11 cellular contexts compared by ENCODE assay signal in genomic region chr9:87147803-87148202, GRCh38.
A peak's percentile ranks its signal among the peaks of the same experiment; 100 is the strongest.
DNase-seq lines count a peak whose midpoint lies in the region; ATAC-seq lines count a peak whose summit lies in the region.
"Had no signal": no experiment of that assay in that cellular context is flagged by ENCODE, and none has a peak within 500 bp of the region (broad histone marks: within the 10 kb centered on the region; RNA-seq: fewer than 3 reads in every experiment).

No MANE protein-coding gene starts in this region.

- H3K4me3 ChIP-seq in skin epidermis, result peak overlapping the region in 1 of 7 experiments; percentile 27
- H3K4me3 ChIP-seq: GM12878 had no signal

- no peak overlapping the region for H3K27ac Mint-ChIP-seq in stimulated activated naive B cell treated with anti-CD40 and anti-IgM and Interleukin-4, amounts not matched to agents 10 μg/mL and 1 μg/mL and 100 μg/mL, for 72 hours
- H3K27ac Mint-ChIP-seq: CD4-positive, alpha-beta T cell; T-cell had no signal

- peaks cover 28 to 31% of the 10 kb centered on the region in 2 donors for H3K27me3 Mint-ChIP-seq in stimulated activated naive B cell treated with anti-CD40 and anti-IgM and Interleukin-4, amounts not matched to agents 10 μg/mL and 1 μg/mL and 100 μg/mL, for 72 hours

- peaks cover 0 to 1% of the 10 kb centered on the region in 2 donors for H3K36me3 Mint-ChIP-seq in stimulated activated naive B cell treated with anti-CD40 and anti-IgM and Interleukin-4, amounts not matched to agents 10 μg/mL and 1 μg/mL and 100 μg/mL, for 72 hours
- H3K36me3 Mint-ChIP-seq: T-cell had no signal

- peaks cover 1 to 5% of the 10 kb centered on the region in 2 donors for H3K4me1 Mint-ChIP-seq in stimulated activated naive B cell treated with anti-CD40 and anti-IgM and Interleukin-4, amounts not matched to agents 10 μg/mL and 1 μg/mL and 100 μg/mL, for 72 hours

- ATAC-seq in stimulated activated naive B cell treated with anti-CD40 and anti-IgM and Interleukin-4, amounts not matched to agents 10 μg/mL and 1 μg/mL and 100 μg/mL, for 72 hours (replicated peaks), result no peak
- ATAC-seq: GM12878, T-cell had no signal

- H3K4me3 Mint-ChIP-seq in stimulated activated naive B cell treated with anti-CD40 and anti-IgM and Interleukin-4, amounts not matched to agents 10 μg/mL and 1 μg/mL and 100 μg/mL, for 72 hours, result no peak overlapping the region
- H3K4me3 Mint-ChIP-seq: CD4-positive, alpha-beta T cell had no signal

- peaks cover 2 to 9% of the 10 kb centered on the region in 2 donors for H3K9me3 Mint-ChIP-seq in stimulated activated naive B cell treated with anti-CD40 and anti-IgM and Interleukin-4, amounts not matched to agents 10 μg/mL and 1 μg/mL and 100 μg/mL, for 72 hours
- H3K9me3 Mint-ChIP-seq: CD4-positive, alpha-beta T cell had no signal

- DNase-seq in HS-27A (ENCODE audit: low read depth), result peak; percentile 7
- DNase-seq in cerebellum (ENCODE audit: low spot score), result peak; percentile 1
- peak; percentile 20 for DNase-seq in medulla oblongata (ENCODE audit: extremely low spot score)
- DNase-seq in SK-N-DZ (ENCODE audit: low spot score), result no peak
- DNase-seq in stimulated activated naive B cell treated with anti-CD40 and anti-IgM and Interleukin-4, amounts not matched to agents 10 μg/mL and 1 μg/mL and 100 μg/mL, for 72 hours, result no peak
- DNase-seq in NCI-H1694 treated with DMSO at 0.1 percent for 48 hours (lab: John Stamatoyannopoulos, UW), result no peak
- DNase-seq in activated effector memory CD4-positive, alpha-beta T cell treated with anti-CD3 and anti-CD28 coated beads, Interleukin-2, amount 50 U/mL, for 16 hours, result no peak
- DNase-seq: CD4-positive, alpha-beta T cell; T-cell had no signal

- peak overlapping the region in 20 of 21 experiments; percentile 32 to 92 (median 77) for H3K27ac ChIP-seq in skin epidermis

Comparison
In these comparisons a context has a peak if more than half of its experiments do, and no peak if none do; other contexts are left out.
1. DNase-seq: peak in HS-27A (single experiment), cerebellum (single experiment) and medulla oblongata (single experiment); none in SK-N-DZ (single experiment), stimulated activated naive B cell treated with anti-CD40 and anti-IgM and Interleukin-4, amounts not matched to agents 10 μg/mL and 1 μg/mL and 100 μg/mL, for 72 hours (single experiment), NCI-H1694 treated with DMSO at 0.1 percent for 48 hours (single experiment) and activated effector memory CD4-positive, alpha-beta T cell treated with anti-CD3 and anti-CD28 coated beads, Interleukin-2, amount 50 U/mL, for 16 hours (single experiment).